Comparison of ENCODE assay signal across 10 cellular contexts in genomic region chr3:48765376-48765775, GRCh38. TPM values are rescaled to one million over a fixed set of nuclear protein-coding genes. Genes with fewer than 3 reads are reported as not detected.
DNase-seq lines count a peak whose midpoint lies in the region; ATAC-seq and TF ChIP-seq lines count a peak whose summit lies in the region.
"Had no signal": no experiment of that assay in that cellular context is flagged by ENCODE, and none has a peak within 500 bp of the region (broad histone marks: within the 10 kb centered on the region; RNA-seq: fewer than 3 reads in every experiment).

No MANE protein-coding gene starts in this region.

- H3K4me1 ChIP-seq in CD8-positive, alpha-beta T cell (ENCODE audit: insufficient read depth, low read length) = no peaks in the 10 kb centered on the region
- no peaks in the 10 kb centered on the region for H3K4me1 ChIP-seq in liver (ENCODE audit: control insufficient read depth in 4 of 4, insufficient read depth in 4 of 4, low read length in 3 of 4)
- no peaks in the 10 kb centered on the region for H3K4me1 ChIP-seq in upper lobe of right lung

- H3K27me3 Mint-ChIP-seq in CD8-positive, alpha-beta T cell (ENCODE audit: low read depth) = no peaks in the 10 kb centered on the region
- H3K27me3 Mint-ChIP-seq in activated T-helper 1 cell treated with anti-CD3 and anti-CD28 coated beads, Interleukin-12 subunit alpha, Interleukin-12 subunit beta, Interleukin-2, Interleukin-4 antibody, amounts not matched to agents 30 ng/mL and 10 ng/mL and 1 ng/mL, durations not matched to agents 14 hours and 24 hours and 36 hours (ENCODE audit: insufficient read depth) = no peaks in the 10 kb centered on the region

- POLR2A ChIA-PET in CD8-positive, alpha-beta T cell (lab: Charles Lee) = interaction anchor here (1.8 kb wide), 1 partner anchor 133 kb away, joined by 5 read pairs; the partner anchor contains the start of gene SLC25A20
- POLR2A ChIA-PET in HEK293T (lab: Yijun Ruan, JAX) = interaction anchor here (1.5 kb wide), 1 partner anchor 50 kb away, joined by 3 read pairs; no protein-coding TSS in a partner anchor

- CTCF ChIA-PET in CD8-positive, alpha-beta T cell (lab: Charles Lee) = interaction anchor here (0.7 kb wide), 1 partner anchor 132 kb away, joined by 3 read pairs; no protein-coding TSS in a partner anchor
- CTCF ChIA-PET in HEK293T (lab: Yijun Ruan, JAX) = no interaction called here

- TF ChIP-seq RAD21 in liver (IDR thresholded peaks at IDR 0.05) = peak; percentile 75

- in situ Hi-C loops in astrocyte of the spinal cord (cut with HindIII; ENCODE audit: low sequenced_read_pairs) = no loop called here

- no peak overlapping the region for H3K4me3 Mint-ChIP-seq in CD8-positive, alpha-beta T cell
- H3K4me3 Mint-ChIP-seq in activated T-helper 1 cell treated with anti-CD3 and anti-CD28 coated beads, Interleukin-12 subunit alpha, Interleukin-12 subunit beta, Interleukin-2, Interleukin-4 antibody, amounts not matched to agents 30 ng/mL and 10 ng/mL and 1 ng/mL, durations not matched to agents 14 hours and 24 hours and 36 hours = no peak overlapping the region

- peaks cover 61% of the 10 kb centered on the region for H3K36me3 Mint-ChIP-seq in CD8-positive, alpha-beta T cell
- peaks cover 17% of the 10 kb centered on the region for H3K36me3 Mint-ChIP-seq in activated T-helper 1 cell treated with anti-CD3 and anti-CD28 coated beads, Interleukin-12 subunit alpha, Interleukin-12 subunit beta, Interleukin-2, Interleukin-4 antibody, amounts not matched to agents 30 ng/mL and 10 ng/mL and 1 ng/mL, durations not matched to agents 14 hours and 24 hours and 36 hours (ENCODE audit: low read depth)

- ATAC-seq in CD8-positive, alpha-beta T cell = peak; percentile 51
- ATAC-seq in upper lobe of right lung = no peak
- ATAC-seq: activated CD4-positive, CD25-positive, alpha-beta regulatory T cell treated with anti-CD3 and anti-CD28 coated beads, Interleukin-2, amount 50 U/mL, for 24 hours had no signal

- peaks cover 6% of the 10 kb centered on the region for H3K36me3 ChIP-seq in CD8-positive, alpha-beta T cell (ENCODE audit: insufficient read depth, low read length)
- H3K36me3 ChIP-seq in liver (ENCODE audit: control insufficient read depth in 4 of 4, insufficient read depth in 3 of 4, low read depth in 1 of 4, low read length in 3 of 4) (peaks cover 5 to 24% (median 14%) of the 10 kb centered on the region in 4 donors), upper lobe of right lung (peaks cover 52% of the 10 kb centered on the region)

- H3K9me3 Mint-ChIP-seq in CD8-positive, alpha-beta T cell = no peaks in the 10 kb centered on the region
- no peaks in the 10 kb centered on the region for H3K9me3 Mint-ChIP-seq in activated T-helper 1 cell treated with anti-CD3 and anti-CD28 coated beads, Interleukin-12 subunit alpha, Interleukin-12 subunit beta, Interleukin-2, Interleukin-4 antibody, amounts not matched to agents 30 ng/mL and 10 ng/mL and 1 ng/mL, durations not matched to agents 14 hours and 24 hours and 36 hours

- no peak overlapping the region for H3K4me3 ChIP-seq in CD8-positive, alpha-beta T cell (ENCODE audit: low read depth, low read length)
- H3K4me3 ChIP-seq in astrocyte of the spinal cord (ENCODE audit: low read depth, low read length) (no peak overlapping the region), liver (ENCODE audit: low read depth in 1 of 3, low read length in 3 of 3) (no peak overlapping the region), upper lobe of right lung (no peak overlapping the region)

- DNase-seq in CD8-positive, alpha-beta T cell = no peak
- no peak for DNase-seq in HEK293T (ENCODE audit: extremely low spot score)
- no peak for DNase-seq in astrocyte of the spinal cord (ENCODE audit: low read depth, low spot score)
- DNase-seq in activated T-helper 1 cell treated with anti-CD3 and anti-CD28 coated beads, Interleukin-12 subunit alpha, Interleukin-12 subunit beta, Interleukin-2, Interleukin-4 antibody, amounts not matched to agents 30 ng/mL and 10 ng/mL and 1 ng/mL, durations not matched to agents 14 hours and 24 hours and 36 hours (ENCODE audit: low spot score) = no peak
- DNase-seq in upper lobe of right lung = no peak
- DNase-seq in activated CD4-positive, alpha-beta T cell treated with anti-CD3 and anti-CD28 coated beads, Interleukin-2, amount 50 U/mL, for 1 hour = no peak
- no peak for DNase-seq in stimulated activated CD4-positive, alpha-beta T cell treated with anti-CD3 and anti-CD28 coated beads, Interleukin-2, amount 100 ng/mL, for 48 hours

- WGBS in liver = 77% methylated on average over 1 of the region's 1 CpG

- TF ChIP-seq CTCF in CD8-positive, alpha-beta T cell (IDR thresholded peaks at IDR 0.05) = no peak
- TF ChIP-seq CTCF in astrocyte of the spinal cord (IDR thresholded peaks at IDR 0.05; ENCODE audit: low read depth, low read length) (peak; percentile 10), liver (IDR thresholded peaks at IDR 0.05; ENCODE audit: low read depth, low read length, missing input control) (peak; percentile 40), upper lobe of right lung (IDR thresholded peaks at IDR 0.05) (no peak)

- H3K9ac ChIP-seq in liver (ENCODE audit: low read depth in 1 of 2, low read length in 2 of 2) = no peak overlapping the region

- no peaks in the 10 kb centered on the region for H3K9me3 ChIP-seq in CD8-positive, alpha-beta T cell (ENCODE audit: low read length)
- H3K9me3 ChIP-seq in liver (ENCODE audit: control insufficient read depth in 4 of 4, low read length in 3 of 4) (no peaks in the 10 kb centered on the region), upper lobe of right lung (no peaks in the 10 kb centered on the region)

- no peaks in the 10 kb centered on the region for H3K27me3 ChIP-seq in CD8-positive, alpha-beta T cell (ENCODE audit: insufficient read depth, low read length)
- H3K27me3 ChIP-seq in liver (ENCODE audit: control insufficient read depth in 4 of 4, insufficient read depth in 4 of 4, low read length in 3 of 4) (no peaks in the 10 kb centered on the region), upper lobe of right lung (no peaks in the 10 kb centered on the region)

- no peak overlapping the region for H3K27ac ChIP-seq in CD8-positive, alpha-beta T cell (ENCODE audit: low read depth, low read length)
- no peak overlapping the region for H3K27ac ChIP-seq in liver (ENCODE audit: low read depth in 1 of 2, low read length in 2 of 2)
- H3K27ac ChIP-seq in upper lobe of right lung = no peak overlapping the region
- H3K27ac ChIP-seq: HL-60 had no signal

- intact Hi-C loops in CD8-positive, alpha-beta T cell (cut with DNase I, micrococcal nuclease) = no loop called here
- intact Hi-C loops in activated T-helper 1 cell treated with anti-CD3 and anti-CD28 coated beads, Interleukin-12 subunit alpha, Interleukin-12 subunit beta, Interleukin-2, Interleukin-4 antibody, amounts not matched to agents 30 ng/mL and 10 ng/mL and 1 ng/mL, durations not matched to agents 14 hours and 24 hours and 36 hours (cut with micrococcal nuclease) = no loop called here
- intact Hi-C loops in upper lobe of right lung (cut with DNase I) = no loop called here

- H3K27ac Mint-ChIP-seq in CD8-positive, alpha-beta T cell = no peak overlapping the region
- H3K27ac Mint-ChIP-seq in activated T-helper 1 cell treated with anti-CD3 and anti-CD28 coated beads, Interleukin-12 subunit alpha, Interleukin-12 subunit beta, Interleukin-2, Interleukin-4 antibody, amounts not matched to agents 30 ng/mL and 10 ng/mL and 1 ng/mL, durations not matched to agents 14 hours and 24 hours and 36 hours = no peak overlapping the region

- no peaks in the 10 kb centered on the region for H3K4me1 Mint-ChIP-seq in CD8-positive, alpha-beta T cell (ENCODE audit: low read depth)
- H3K4me1 Mint-ChIP-seq in activated T-helper 1 cell treated with anti-CD3 and anti-CD28 coated beads, Interleukin-12 subunit alpha, Interleukin-12 subunit beta, Interleukin-2, Interleukin-4 antibody, amounts not matched to agents 30 ng/mL and 10 ng/mL and 1 ng/mL, durations not matched to agents 14 hours and 24 hours and 36 hours (ENCODE audit: low read depth) = no peaks in the 10 kb centered on the region

TF ChIP-seq in HEK293T, 16 proteins besides CTCF, POLR2A, EP300 and RAD21:
- TF ChIP-seq ELF4 (IDR thresholded peaks at IDR 0.05) (no peak), FOXM1 (IDR thresholded peaks at IDR 0.05; ENCODE audit: borderline replicate concordance) (no peak), ZNF384 (IDR thresholded peaks at IDR 0.05) (0 out of 2 replicates have a peak, but pooled peaks have one; percentile 17)

TF ChIP-seq in liver, 16 proteins besides CTCF, POLR2A, EP300 and RAD21 (continues in another document):
- TF ChIP-seq FOXA1 (IDR thresholded peaks at IDR 0.05) (no peak), ATF3 (IDR thresholded peaks at IDR 0.05) (no peak), TAF1 (conservative IDR thresholded peaks at IDR 0.05) (no peak), GABPA (IDR thresholded peaks at IDR 0.05 in 1 of 2, conservative IDR thresholded peaks at IDR 0.05 in 1 of 2) (no peak), HNF4G (IDR thresholded peaks at IDR 0.05) (no peak)
- TF ChIP-seq, protein P1, sequence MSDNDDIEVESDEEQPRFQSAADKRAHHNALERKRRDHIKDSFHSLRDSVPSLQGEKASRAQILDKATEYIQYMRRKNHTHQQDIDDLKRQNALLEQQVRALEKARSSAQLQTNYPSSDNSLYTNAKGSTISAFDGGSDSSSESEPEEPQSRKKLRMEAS (IDR thresholded peaks at IDR 0.05) = no peak

RNA-seq across cellular contexts. Expression of gene IP6K2, which starts 48.4 kb away (rescaled TPM):
- total RNA-seq in CD8-positive, alpha-beta T cell = 100 to 1,000 TPM; 118 to 123 TPM
- 10 to 100 TPM; 23.3 to 25.4 TPM for total RNA-seq in liver
- 10 to 100 TPM; 21.8 to 37.6 TPM for polyA plus RNA-seq in liver
- 59.9 and 61.0 TPM in 2 replicates for total RNA-seq in activated T-helper 1 cell treated with anti-CD3 and anti-CD28 coated beads, Interleukin-12 subunit alpha, Interleukin-12 subunit beta, Interleukin-2, Interleukin-4 antibody, amounts not matched to agents 30 ng/mL and 10 ng/mL and 1 ng/mL, durations not matched to agents 14 hours and 24 hours and 36 hours
- total RNA-seq in upper lobe of right lung = 44.2 TPM

Comparison
In these comparisons a context has a peak if more than half of its experiments do, and no peak if none do; other contexts are left out.
1. CTCF ChIP-seq: peak in astrocyte of the spinal cord (single experiment) and liver (single experiment); none in CD8-positive, alpha-beta T cell (single experiment) and upper lobe of right lung (single experiment).